In the genomic region with DNA sequence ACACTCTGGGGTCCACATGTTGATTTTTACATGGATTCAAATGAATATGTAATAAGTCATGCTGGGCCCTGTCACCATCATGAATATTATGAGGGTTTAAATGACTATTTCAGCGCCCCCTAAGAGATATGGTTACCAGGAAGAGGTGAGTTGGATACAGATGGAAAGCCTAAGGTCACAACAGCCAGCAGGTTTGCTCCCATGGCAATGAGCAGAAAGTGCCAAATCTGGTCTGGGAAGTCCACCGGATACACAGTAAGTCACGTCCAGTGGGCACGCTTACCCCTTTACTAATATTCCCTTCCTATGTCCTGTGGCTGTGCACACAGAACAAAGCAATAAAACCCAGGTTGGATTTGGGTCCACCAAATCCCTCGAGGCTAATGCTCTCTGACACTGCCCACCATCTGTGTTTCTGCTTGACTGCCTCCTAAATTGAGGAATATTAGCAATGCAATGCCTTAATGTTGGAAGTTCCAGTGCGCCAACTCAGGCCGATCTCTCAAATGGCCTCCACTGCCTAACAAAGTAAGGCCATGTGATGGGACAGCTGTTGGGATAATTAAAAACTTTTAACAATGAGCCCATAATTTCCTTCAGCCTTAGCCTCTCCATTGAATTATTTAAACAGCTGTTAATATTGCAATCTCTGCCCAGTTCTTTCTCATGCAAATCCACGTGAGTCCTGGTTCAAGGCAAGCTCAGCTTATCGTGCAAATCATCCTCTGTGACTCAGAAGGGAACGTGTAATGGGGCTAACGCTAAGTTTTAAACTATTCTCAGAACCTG, we compare ENCODE assay signal across 13 cellular contexts.
DNase-seq lines count a peak whose midpoint lies in the region; TF ChIP-seq lines count a peak whose summit lies in the region.
"Had no signal": no experiment of that assay in that cellular context is flagged by ENCODE, and none has a peak within 500 bp of the region (broad histone marks: within the 10 kb centered on the region; RNA-seq: fewer than 3 reads in every experiment).

No MANE protein-coding gene starts in this region.

- no peak overlapping the region for H4K5ac ChIP-seq in mesendoderm (ENCODE audit: low read length)

- TF ChIP-seq CTCF in BJ (IDR thresholded peaks at IDR 0.05; ENCODE audit: insufficient read depth, low read depth, low read length), result no peak
- no peak for TF ChIP-seq CTCF in OCI-LY7 (conservative IDR thresholded peaks at IDR 0.05; ENCODE audit: low read length)

- H2BK15ac ChIP-seq in mesendoderm (replicated peaks; ENCODE audit: low read depth), result peak overlapping the region; percentile 39

- no peaks in the 10 kb centered on the region for H3K9me3 ChIP-seq in OCI-LY7 (ENCODE audit: low read length)
- H3K9me3 ChIP-seq: Caco-2, testis had no signal

- DNase-seq in BJ (ENCODE audit: low read depth), result peak; percentile 88
- peak; percentile 61 for DNase-seq in HS-5 (ENCODE audit: low read depth)
- DNase-seq in astrocyte of the hippocampus (ENCODE audit: low read depth, low spot score), result peak; percentile 69
- DNase-seq in mesendoderm, result no peak
- no peak for DNase-seq in activated effector memory CD4-positive, alpha-beta T cell treated with anti-CD3 and anti-CD28 coated beads, Interleukin-2, amount 50 U/mL, for 16 hours
- no peak for DNase-seq in OCI-LY7 (ENCODE audit: low spot score)
- no peak for DNase-seq in activated T-helper 2 cell treated with anti-CD3 and anti-CD28 coated beads, Interferon-gamma antibody, Interleukin-2, Interleukin-4, amounts not matched to agents 10 μg/mL and 5 μg/mL and 100 μg/mL, durations not matched to agents 14 hours and 24 hours and 36 hours (ENCODE audit: low spot score)
- no peak for DNase-seq in stimulated activated CD4-positive, alpha-beta T cell treated with anti-CD3 and anti-CD28 coated beads, Interleukin-1b, Interleukin-23, amount 100 ng/mL, for 48 hours
- DNase-seq: activated T-cell treated with anti-CD3 and anti-CD28 coated beads, Interleukin-2, amount 50 U/mL, for 4 hours; Caco-2; cerebellar nuclear complex; head of caudate nucleus; testis had no signal

- POLR2A ChIA-PET in BJ (lab: Charles Lee), result no interaction called here
- POLR2A ChIA-PET in OCI-LY7 (lab: Charles Lee), result interaction anchor here (0.7 kb wide), 1 partner anchor 933 kb away, joined by 4 read pairs; no protein-coding TSS in a partner anchor

- H3K27me3 ChIP-seq in BJ (ENCODE audit: control insufficient read depth, insufficient read depth, low read length), result no peaks in the 10 kb centered on the region
- H3K27me3 ChIP-seq in mesendoderm (ENCODE audit: insufficient read depth, low read length, poor library complexity), result no peaks in the 10 kb centered on the region
- H3K27me3 ChIP-seq: testis had no signal

- no peaks in the 10 kb centered on the region for H3K36me3 ChIP-seq in BJ (ENCODE audit: control insufficient read depth, insufficient read depth, low read length)
- no peaks in the 10 kb centered on the region for H3K36me3 ChIP-seq in mesendoderm (ENCODE audit: control insufficient read depth, insufficient read depth, low read length)
- H3K36me3 ChIP-seq in OCI-LY7 (ENCODE audit: insufficient read depth, low read length), result no peaks in the 10 kb centered on the region

- WGBS in mesendoderm (ENCODE audit: extremely low coverage, insufficient coverage, low lambda C conversion rate), result no CpG with 5 or more reads among the region's 11 CpGs

- no peak overlapping the region for H4K8ac ChIP-seq in mesendoderm (ENCODE audit: low read depth, low read length)

- peaks cover 9% of the 10 kb centered on the region for H3K27me3 Mint-ChIP-seq in activated T-helper 2 cell treated with anti-CD3 and anti-CD28 coated beads, Interferon-gamma antibody, Interleukin-2, Interleukin-4, amounts not matched to agents 10 μg/mL and 5 μg/mL and 100 μg/mL, durations not matched to agents 14 hours and 24 hours and 36 hours (ENCODE audit: low read depth)

- H3K23ac ChIP-seq in mesendoderm (ENCODE audit: low read length), result no peak overlapping the region

- no peak overlapping the region for H3K4ac ChIP-seq in mesendoderm (ENCODE audit: low read depth, low read length)

- peaks cover 5% of the 10 kb centered on the region for H3K4me1 Mint-ChIP-seq in activated T-helper 2 cell treated with anti-CD3 and anti-CD28 coated beads, Interferon-gamma antibody, Interleukin-2, Interleukin-4, amounts not matched to agents 10 μg/mL and 5 μg/mL and 100 μg/mL, durations not matched to agents 14 hours and 24 hours and 36 hours (ENCODE audit: low read depth)

- H2BK120ac ChIP-seq in mesendoderm (ENCODE audit: low read depth, low read length), result no peak overlapping the region

- H3K56ac ChIP-seq in mesendoderm (ENCODE audit: low read length), result no peak overlapping the region

- H3K79me1 ChIP-seq in mesendoderm (ENCODE audit: low read length), result no peaks in the 10 kb centered on the region

- H3K27ac ChIP-seq in mesendoderm (ENCODE audit: low read depth, low read length) (no peak overlapping the region), OCI-LY7 (ENCODE audit: low read depth, low read length, poor library complexity, severe bottlenecking) (no peak overlapping the region)
- H3K27ac ChIP-seq: testis had no signal

- H3K9me3 Mint-ChIP-seq in activated T-helper 2 cell treated with anti-CD3 and anti-CD28 coated beads, Interferon-gamma antibody, Interleukin-2, Interleukin-4, amounts not matched to agents 10 μg/mL and 5 μg/mL and 100 μg/mL, durations not matched to agents 14 hours and 24 hours and 36 hours, result no peaks in the 10 kb centered on the region

- H3K9ac ChIP-seq in mesendoderm (ENCODE audit: low read length), result no peak overlapping the region

- H2BK5ac ChIP-seq in mesendoderm (ENCODE audit: low read length), result no peak overlapping the region

- no peaks in the 10 kb centered on the region for H3K36me3 Mint-ChIP-seq in activated T-helper 2 cell treated with anti-CD3 and anti-CD28 coated beads, Interferon-gamma antibody, Interleukin-2, Interleukin-4, amounts not matched to agents 10 μg/mL and 5 μg/mL and 100 μg/mL, durations not matched to agents 14 hours and 24 hours and 36 hours (ENCODE audit: low read depth)

- CTCF ChIA-PET in BJ (lab: Yijun Ruan, JAX) (interaction anchor here (0.6 to 1.1 kb wide), 3 partner anchors 15 to 84 kb away, joined by 3 to 4 read pairs (median 3); no protein-coding TSS in a partner anchor), OCI-LY7 (lab: Charles Lee; ENCODE audit: unreplicated experiment) (no interaction called here)

- BruUV-seq in OCI-LY7 (replicated peaks; lab: Mats Ljungman, UMichigan), result no TSS peak

- no peak overlapping the region for H3K27ac Mint-ChIP-seq in activated T-helper 2 cell treated with anti-CD3 and anti-CD28 coated beads, Interferon-gamma antibody, Interleukin-2, Interleukin-4, amounts not matched to agents 10 μg/mL and 5 μg/mL and 100 μg/mL, durations not matched to agents 14 hours and 24 hours and 36 hours

- intact Hi-C loops in OCI-LY7 (cut with micrococcal nuclease; ENCODE audit: unreplicated experiment), result no loop called here
- intact Hi-C loops in activated T-helper 2 cell treated with anti-CD3 and anti-CD28 coated beads, Interferon-gamma antibody, Interleukin-2, Interleukin-4, amounts not matched to agents 10 μg/mL and 5 μg/mL and 100 μg/mL, durations not matched to agents 14 hours and 24 hours and 36 hours (cut with micrococcal nuclease), result no loop called here

- peaks cover 18% of the 10 kb centered on the region for H3K4me1 ChIP-seq in mesendoderm (ENCODE audit: control insufficient read depth, low read depth, low read length)
- no peaks in the 10 kb centered on the region for H3K4me1 ChIP-seq in OCI-LY7 (ENCODE audit: insufficient read depth, low read length, poor library complexity, severe bottlenecking)
- H3K4me1 ChIP-seq: Caco-2, testis had no signal

- H3K9me2 ChIP-seq in OCI-LY7 (ENCODE audit: insufficient read depth, low read length), result no peaks in the 10 kb centered on the region

- no peaks in the 10 kb centered on the region for H4K20me1 ChIP-seq in OCI-LY7 (ENCODE audit: insufficient read depth, low read length)

- H3K4me3 ChIP-seq in BJ (ENCODE audit: low read depth, low read length) (no peak overlapping the region), mesendoderm (ENCODE audit: low read length) (no peak overlapping the region), OCI-LY7 (ENCODE audit: low read depth, low read length, poor library complexity, severe bottlenecking) (no peak overlapping the region)
- H3K4me3 ChIP-seq: testis had no signal

- H3K79me2 ChIP-seq in mesendoderm (ENCODE audit: control insufficient read depth, insufficient read depth, low read length) (no peaks in the 10 kb centered on the region), OCI-LY7 (ENCODE audit: insufficient read depth, low read depth, low read length) (no peaks in the 10 kb centered on the region)

- H2AK5ac ChIP-seq in mesendoderm (ENCODE audit: low read length), result peak overlapping the region; percentile 49

- peak overlapping the region; percentile 33 for H3K18ac ChIP-seq in mesendoderm (ENCODE audit: low read length)

- H2AFZ ChIP-seq in OCI-LY7 (ENCODE audit: low read length), result no peak overlapping the region

- H3K4me2 ChIP-seq in mesendoderm (ENCODE audit: low read length) (no peak overlapping the region), OCI-LY7 (ENCODE audit: low read length) (no peak overlapping the region)

- H3K4me3 Mint-ChIP-seq in activated T-helper 2 cell treated with anti-CD3 and anti-CD28 coated beads, Interferon-gamma antibody, Interleukin-2, Interleukin-4, amounts not matched to agents 10 μg/mL and 5 μg/mL and 100 μg/mL, durations not matched to agents 14 hours and 24 hours and 36 hours (ENCODE audit: low read depth), result no peak overlapping the region
- H3K4me3 Mint-ChIP-seq: activated T-cell treated with anti-CD3 and anti-CD28 coated beads, Interleukin-2, amount 50 U/mL, for 4 hours had no signal

Comparison
In these comparisons a context has a peak if more than half of its experiments do, and no peak if none do; other contexts are left out.
1. DNase-seq: peak in BJ (single experiment), HS-5 (single experiment) and astrocyte of the hippocampus (single experiment); none in mesendoderm (single experiment), activated effector memory CD4-positive, alpha-beta T cell treated with anti-CD3 and anti-CD28 coated beads, Interleukin-2, amount 50 U/mL, for 16 hours (single experiment), OCI-LY7 (single experiment), activated T-helper 2 cell treated with anti-CD3 and anti-CD28 coated beads, Interferon-gamma antibody, Interleukin-2, Interleukin-4, amounts not matched to agents 10 μg/mL and 5 μg/mL and 100 μg/mL, durations not matched to agents 14 hours and 24 hours and 36 hours (single experiment) and stimulated activated CD4-positive, alpha-beta T cell treated with anti-CD3 and anti-CD28 coated beads, Interleukin-1b, Interleukin-23, amount 100 ng/mL, for 48 hours (single experiment).